21 cellular contexts compared by ENCODE assay signal in genomic region chr2:226198956-226199355, GRCh38.
"Had no signal": no experiment of that assay in that cellular context is flagged by ENCODE, and none has a peak within 500 bp of the region (broad histone marks: within the 10 kb centered on the region; RNA-seq: fewer than 3 reads in every experiment).

No MANE protein-coding gene starts in this region.

- H3K9me3 ChIP-seq: colonic mucosa, esophagus muscularis mucosa, heart right ventricle, suprapubic skin, tibial nerve had no signal

- H3K27me3 ChIP-seq: colonic mucosa, dorsolateral prefrontal cortex, esophagus muscularis mucosa, heart right ventricle, suprapubic skin, tibial nerve had no signal

- H3K4me1 ChIP-seq: colonic mucosa, esophagus muscularis mucosa, heart right ventricle, parathyroid adenoma, suprapubic skin, tibial nerve had no signal

- H2AFZ ChIP-seq: parathyroid adenoma had no signal

- H3K9ac ChIP-seq: parathyroid adenoma had no signal

- DNase-seq: activated CD4-positive, alpha-beta T cell treated with anti-CD3 and anti-CD28 coated beads, Interleukin-2, amount 50 U/mL, for 4 hours; activated CD8-positive, alpha-beta memory T cell treated with anti-CD3 and anti-CD28 coated beads for 24 hours; activated CD8-positive, alpha-beta memory T cell treated with anti-CD3 and anti-CD28 coated beads, Interleukin-2, amount 50 U/mL, for 4 hours; activated T-cell treated with anti-CD3 and anti-CD28 coated beads, Interleukin-2, amount 50 U/mL, for 24 hours; colonic mucosa; dorsolateral prefrontal cortex; effector memory CD8-positive, alpha-beta T cell; heart right ventricle; nucleus accumbens; right cardiac atrium; stimulated activated CD4-positive, alpha-beta T cell treated with anti-CD3 and anti-CD28 coated beads, Interleukin-12 subunit alpha, Interleukin-12 subunit beta, amount 100 ng/mL, for 4 hours; stimulated activated naive CD8-positive, alpha-beta T cell treated with anti-CD3 and anti-CD28 coated beads, Interleukin-15, amount 100 ng/mL, for 72 hours; T-helper 1 cell had no signal

- ATAC-seq: activated naive CD4-positive, alpha-beta T cell treated with anti-CD3 and anti-CD28 coated beads, Interleukin-2, amount 50 U/mL, for 72 hours; activated T-helper 17 cell treated with anti-CD3 and anti-CD28 coated beads, Interleukin-2, amount 50 U/mL, for 72 hours; effector memory CD8-positive, alpha-beta T cell; left lobe of liver; right cardiac atrium; stimulated activated naive CD8-positive, alpha-beta T cell treated with anti-CD3 and anti-CD28 coated beads, Interleukin-15, amount 100 ng/mL, for 72 hours had no signal

- H3K27ac ChIP-seq: colonic mucosa, dorsolateral prefrontal cortex, esophagus muscularis mucosa, heart right ventricle, parathyroid adenoma, suprapubic skin had no signal

- H3K4me3 ChIP-seq: colonic mucosa, dorsolateral prefrontal cortex, esophagus muscularis mucosa, heart right ventricle, lung, suprapubic skin, tibial nerve had no signal

- H3K36me3 ChIP-seq: colonic mucosa, esophagus muscularis mucosa, heart right ventricle, suprapubic skin, tibial nerve had no signal

- H3K79me2 ChIP-seq: parathyroid adenoma had no signal
